In genomic region chr3:123138819-123139517, GRCh38 we compare ENCODE assay signal across 1 cellular context.
TF ChIP-seq lines count a peak whose summit lies in the region.

No MANE protein-coding gene starts in this region.

TF ChIP-seq in HEK293, 187 proteins besides CTCF, POLR2A, EP300 and RAD21 (continued from another document):
- TF ChIP-seq PRDM6 (tag by site-specific recombination; IDR thresholded peaks at IDR 0.05), result peak; percentile 43
- TF ChIP-seq FEZF1 (tag by site-specific recombination; IDR thresholded peaks at IDR 0.05), result peak; percentile 70
- TF ChIP-seq OSR2 (tag by site-specific recombination; IDR thresholded peaks at IDR 0.05), result peak; percentile 66
- TF ChIP-seq, protein P1, sequence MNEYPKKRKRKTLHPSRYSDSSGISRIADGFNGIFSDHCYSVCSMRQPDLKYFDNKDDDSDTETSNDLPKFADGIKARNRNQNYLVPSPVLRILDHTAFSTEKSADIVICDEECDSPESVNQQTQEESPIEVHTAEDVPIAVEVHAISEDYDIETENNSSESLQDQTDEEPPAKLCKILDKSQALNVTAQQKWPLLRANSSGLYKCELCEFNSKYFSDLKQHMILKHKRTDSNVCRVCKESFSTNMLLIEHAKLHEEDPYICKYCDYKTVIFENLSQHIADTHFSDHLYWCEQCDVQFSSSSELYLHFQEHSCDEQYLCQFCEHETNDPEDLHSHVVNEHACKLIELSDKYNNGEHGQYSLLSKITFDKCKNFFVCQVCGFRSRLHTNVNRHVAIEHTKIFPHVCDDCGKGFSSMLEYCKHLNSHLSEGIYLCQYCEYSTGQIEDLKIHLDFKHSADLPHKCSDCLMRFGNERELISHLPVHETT (tag by site-specific recombination; IDR thresholded peaks at IDR 0.05), result no peak
- TF ChIP-seq ZNF324 (tag by site-specific recombination; IDR thresholded peaks at IDR 0.05), result no peak
